ENCODE assay signal across 18 cellular contexts in genomic region chr11:133576351-133576750, GRCh38. TPM values are rescaled to one million over a fixed set of nuclear protein-coding genes. Genes with fewer than 3 reads are reported as not detected.
DNase-seq lines count a peak whose midpoint lies in the region; ATAC-seq, FAIRE-seq and TF ChIP-seq lines count a peak whose summit lies in the region.
"Had no signal": no experiment of that assay in that cellular context is flagged by ENCODE, and none has a peak within 500 bp of the region (broad histone marks: within the 10 kb centered on the region; RNA-seq: fewer than 3 reads in every experiment).

No MANE protein-coding gene starts in this region.

- H3K9me3 ChIP-seq in BE2C, result no peaks in the 10 kb centered on the region
- H3K9me3 ChIP-seq in mucosa of descending colon, result no peaks in the 10 kb centered on the region
- H3K9me3 ChIP-seq: prostate gland had no signal

- H3K27me3 ChIP-seq in BE2C, result no peaks in the 10 kb centered on the region

- DNase-seq in BE2C, result peak; percentile 24
- peak; percentile 51 for DNase-seq in SK-MEL-5 (ENCODE audit: low read depth, low spot score)
- DNase-seq in iPS DF 4.7 (ENCODE audit: extremely low read depth, low spot score), result peak; percentile 38
- DNase-seq in mucosa of descending colon, result no peak
- no peak for DNase-seq in GM19239 (ENCODE audit: insufficient read length, low spot score)
- DNase-seq: activated CD4-positive, CD25-positive, alpha-beta regulatory T cell treated with anti-CD3 and anti-CD28 coated beads, Interleukin-2, amount 50 U/mL, for 72 hours; activated effector memory CD4-positive, alpha-beta T cell treated with anti-CD3 and anti-CD28 coated beads, Interleukin-2, amount 50 U/mL, for 16 hours; central memory CD4-positive, alpha-beta T cell; hippocampal formation; NCI-H1417; NCI-H774; stimulated activated naive B cell treated with anti-CD40 and anti-IgM and Interleukin-4, amounts not matched to agents 10 μg/mL and 1 μg/mL and 100 μg/mL, for 72 hours had no signal

- in situ Hi-C loops in SK-MEL-5 (cut with HindIII; ENCODE audit: low pct_unique_long_range_greater_than_20kb, low sequenced_read_pairs), result no loop called here

- no peak for FAIRE-seq in GM19239 (lab: Jason Lieb, UNC)

- peak; percentile 42 for TF ChIP-seq CTCF in BE2C (IDR thresholded peaks at IDR 0.05; ENCODE audit: low read depth, low read length)
- peak; percentile 45; the same call in 2 of the 3 replicates for TF ChIP-seq CTCF in GM12872 (IDR thresholded peaks at IDR 0.05; ENCODE audit: insufficient read depth, low read depth, low read length)
- TF ChIP-seq CTCF in mucosa of descending colon (IDR thresholded peaks at IDR 0.05), result no peak

- H3K4me3 ChIP-seq in BE2C (ENCODE audit: low read depth, low read length) (no peak overlapping the region), mucosa of descending colon (no peak overlapping the region)
- H3K4me3 ChIP-seq: prostate gland, SK-N-MC had no signal

- H3K4me1 ChIP-seq in BE2C (no peaks in the 10 kb centered on the region), mucosa of descending colon (ENCODE audit: low read depth) (no peaks in the 10 kb centered on the region)
- H3K4me1 ChIP-seq: prostate gland had no signal

- intact Hi-C loops in mucosa of descending colon (cut with DNase I, micrococcal nuclease), result no loop called here

- ATAC-seq in HG02852 (IDR thresholded peaks at IDR 0.05; ENCODE audit: unreplicated experiment) (no peak), mucosa of descending colon (no peak), HG03378 (IDR thresholded peaks at IDR 0.05; ENCODE audit: unreplicated experiment) (no peak)
- ATAC-seq: esophagus mucosa; stimulated activated naive B cell treated with anti-CD40 and anti-IgM and Interleukin-4, amounts not matched to agents 10 μg/mL and 1 μg/mL and 100 μg/mL, for 72 hours had no signal

- no peaks in the 10 kb centered on the region for H3K36me3 ChIP-seq in BE2C
- no peaks in the 10 kb centered on the region for H3K36me3 ChIP-seq in mucosa of descending colon (ENCODE audit: low read depth)
- H3K36me3 ChIP-seq: prostate gland had no signal

RNA-seq across cellular contexts. Expression of gene OPCML, which starts 44.0 kb away (rescaled TPM):
- polyA plus RNA-seq in BE2C (2012; ENCODE audit: insufficient read depth, insufficient read length, low read depth), result not detected
- total RNA-seq in SK-MEL-5 (2014; rRNA removed; shearing (Covaris generic)), result not detected in 2 replicates
- polyA plus RNA-seq in SK-MEL-5 (2015; cell fraction: cytosol; rRNA removed), result not detected in 2 replicates
- polyA plus RNA-seq in SK-MEL-5 (2015; cell fraction: nucleus; rRNA removed), result not detected in 2 replicates
- total RNA-seq in mucosa of descending colon, result under 1 TPM in 2 of 3 donors, not detected in 1; 0.10 to 0.47 TPM
- total RNA-seq: esophagus mucosa had no signal

Comparison
In these comparisons a context has a peak if more than half of its experiments do, and no peak if none do; other contexts are left out.
1. DNase-seq: peak in BE2C (single experiment), SK-MEL-5 (single experiment) and iPS DF 4.7 (single experiment); none in mucosa of descending colon (0 of 3) and GM19239 (single experiment).